7 cellular contexts compared by ENCODE assay signal in genomic region chr5:123471385-123471784, GRCh38.
"Had no signal": no experiment of that assay in that cellular context is flagged by ENCODE, and none has a peak within 500 bp of the region (broad histone marks: within the 10 kb centered on the region; RNA-seq: fewer than 3 reads in every experiment).

No MANE protein-coding gene starts in this region.

- H3K4me2 ChIP-seq: KMS-11 had no signal

- DNase-seq: IMR-90, KBM-7, KG1 had no signal

- H3K9ac ChIP-seq: KMS-11 had no signal

- ATAC-seq: HepG2 had no signal

- FAIRE-seq: HepG2, HTR-8/SVneo had no signal

- H3K27ac ChIP-seq: HL-60, KMS-11 had no signal
